Comparison of ENCODE assay signal across 13 cellular contexts in the genomic region with DNA sequence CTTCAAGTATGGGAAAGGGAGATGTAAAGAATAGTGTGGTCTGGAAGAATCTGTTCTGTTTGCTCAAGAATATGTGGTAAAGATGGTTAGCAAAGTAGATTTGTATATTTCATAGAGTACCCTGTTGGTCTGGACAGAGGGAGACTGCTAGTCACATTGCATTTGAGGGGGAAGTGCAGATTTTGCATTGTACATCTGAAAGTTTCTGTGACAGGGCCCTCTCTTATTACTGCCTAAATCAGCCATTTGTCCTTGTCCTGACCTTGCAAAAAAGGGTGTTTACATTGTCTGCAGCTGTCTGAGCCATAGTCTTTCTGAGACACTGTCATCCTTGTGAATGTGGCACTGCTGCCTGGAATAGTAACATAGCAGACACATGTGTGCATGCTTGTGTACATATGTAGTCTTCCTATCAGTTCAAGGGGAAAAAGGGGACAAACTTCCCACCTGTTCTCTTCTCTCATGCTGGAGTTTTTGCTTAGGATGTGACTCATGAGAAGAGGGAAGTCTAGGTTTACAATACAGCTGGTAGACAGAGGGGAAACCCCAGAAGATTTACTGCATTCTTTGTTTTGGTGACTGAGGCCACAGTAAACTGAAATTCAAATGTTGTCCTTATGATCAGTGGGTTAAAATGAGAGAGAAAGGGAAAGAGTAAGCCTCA.
DNase-seq lines count a peak whose midpoint lies in the region; ATAC-seq and TF ChIP-seq lines count a peak whose summit lies in the region.
"Had no signal": no experiment of that assay in that cellular context is flagged by ENCODE, and none has a peak within 500 bp of the region (broad histone marks: within the 10 kb centered on the region; RNA-seq: fewer than 3 reads in every experiment).

No MANE protein-coding gene starts in this region.

- no peaks in the 10 kb centered on the region for H3K4me1 Mint-ChIP-seq in CD14-positive monocyte

- intact Hi-C loops in CD14-positive monocyte (cut with micrococcal nuclease) = no loop called here

- peak; percentile 31 for DNase-seq in astrocyte of the spinal cord (ENCODE audit: low read depth, low spot score)
- DNase-seq in renal cortical epithelial cell (ENCODE audit: low read depth) = peak; percentile 73
- DNase-seq in CD14-positive monocyte (ENCODE audit: low spot score) = no peak
- no peak for DNase-seq in dedifferentiated amniotic fluid mesenchymal stem cell (ENCODE audit: extremely low spot score)
- DNase-seq: activated CD4-positive, alpha-beta T cell treated with anti-CD3 and anti-CD28 coated beads for 1 hour; activated gamma-delta T cell treated with Interleukin-2 at 50 U/mL for 16 hours; cortex of kidney; NCI-H345; stimulated activated CD4-positive, alpha-beta T cell treated with anti-CD3 and anti-CD28 coated beads, Interleukin-4, amount 100 ng/mL, for 4 hours had no signal

- no peak overlapping the region for H3K27ac Mint-ChIP-seq in CD14-positive monocyte

- ATAC-seq in GM19463 (IDR thresholded peaks at IDR 0.05; ENCODE audit: unreplicated experiment) (peak; percentile 50), HG03196 (IDR thresholded peaks at IDR 0.05; ENCODE audit: unreplicated experiment) (peak; percentile 50), HG03342 (IDR thresholded peaks at IDR 0.05; ENCODE audit: unreplicated experiment) (no peak)
- ATAC-seq: SK-N-SH treated with all-trans-retinoic acid at 6 μM for 48 hours had no signal

- H3K27me3 Mint-ChIP-seq in CD14-positive monocyte (ENCODE audit: low read depth in 3 of 3) = peaks cover 0 to 3% (median 0%) of the 10 kb centered on the region in 3 donors

- peaks cover 0 to 4% (median 0%) of the 10 kb centered on the region in 7 donors for H3K9me3 Mint-ChIP-seq in CD14-positive monocyte

- H3K4me3 ChIP-seq in astrocyte of the spinal cord (ENCODE audit: low read depth, low read length) = no peak overlapping the region

- in situ Hi-C loops in astrocyte of the spinal cord (cut with HindIII; ENCODE audit: low sequenced_read_pairs) = no loop called here

- no peaks in the 10 kb centered on the region for H3K36me3 Mint-ChIP-seq in CD14-positive monocyte

- no peak overlapping the region for H3K4me3 Mint-ChIP-seq in CD14-positive monocyte

- TF ChIP-seq CTCF in astrocyte of the spinal cord (IDR thresholded peaks at IDR 0.05; ENCODE audit: low read depth, low read length) (no peak), CD14-positive monocyte (IDR thresholded peaks at IDR 0.05) (no peak)

Comparison
In these comparisons a context has a peak if more than half of its experiments do, and no peak if none do; other contexts are left out.
1. DNase-seq: peak in astrocyte of the spinal cord (single experiment) and renal cortical epithelial cell (single experiment); none in CD14-positive monocyte (single experiment) and dedifferentiated amniotic fluid mesenchymal stem cell (single experiment).